ENCODE assay signal across 8 cellular contexts in genomic region chr15:56468271-56468912, GRCh38. TPM values are rescaled to one million over a fixed set of nuclear protein-coding genes. Genes with fewer than 3 reads are reported as not detected.
DNase-seq lines count a peak whose midpoint lies in the region; ATAC-seq and TF ChIP-seq lines count a peak whose summit lies in the region.

No MANE protein-coding gene starts in this region.

- H3K4me3 Mint-ChIP-seq in dendritic cell treated with granulocyte-macrophage colony-stimulating factor and Interleukin-4, amounts not matched to agents 40 ng/mL and 50 ng/mL, for 4 days = peak overlapping the region; percentile 68
- H3K4me3 Mint-ChIP-seq in stimulated activated effector memory CD8-positive, alpha-beta T cell treated with anti-CD3 and anti-CD28 coated beads, Interleukin-12 subunit alpha, Interleukin-12 subunit beta, amount 100 ng/mL, for 72 hours = peak overlapping the region; percentile 23

- no peaks in the 10 kb centered on the region for H3K9me3 ChIP-seq in DOHH2 (ENCODE audit: control insufficient read depth, insufficient read depth, low read length)

- H3K4me2 ChIP-seq in DOHH2 (ENCODE audit: low read length) = peak overlapping the region; percentile 80

- no peak overlapping the region for H3K27ac ChIP-seq in DOHH2 (ENCODE audit: low read depth, low read length)

- H3K36me3 Mint-ChIP-seq in dendritic cell treated with granulocyte-macrophage colony-stimulating factor and Interleukin-4, amounts not matched to agents 40 ng/mL and 50 ng/mL, for 4 days (ENCODE audit: low read depth) = peaks cover 6% of the 10 kb centered on the region
- H3K36me3 Mint-ChIP-seq in stimulated activated effector memory CD8-positive, alpha-beta T cell treated with anti-CD3 and anti-CD28 coated beads, Interleukin-12 subunit alpha, Interleukin-12 subunit beta, amount 100 ng/mL, for 72 hours = no peaks in the 10 kb centered on the region

- H3K27ac Mint-ChIP-seq in dendritic cell treated with granulocyte-macrophage colony-stimulating factor and Interleukin-4, amounts not matched to agents 40 ng/mL and 50 ng/mL, for 4 days = peak overlapping the region; percentile 70
- H3K27ac Mint-ChIP-seq in stimulated activated effector memory CD8-positive, alpha-beta T cell treated with anti-CD3 and anti-CD28 coated beads, Interleukin-12 subunit alpha, Interleukin-12 subunit beta, amount 100 ng/mL, for 72 hours = no peak overlapping the region

- H4K20me1 ChIP-seq in DOHH2 (ENCODE audit: control insufficient read depth, insufficient read depth, low read depth, low read length) = no peaks in the 10 kb centered on the region

- H3F3A ChIP-seq in DOHH2 (ENCODE audit: control insufficient read depth, insufficient read depth) = peaks cover 4% of the 10 kb centered on the region; the same call in 1 of the 2 replicates

- H3K9me3 Mint-ChIP-seq in dendritic cell treated with granulocyte-macrophage colony-stimulating factor and Interleukin-4, amounts not matched to agents 40 ng/mL and 50 ng/mL, for 4 days = no peaks in the 10 kb centered on the region
- no peaks in the 10 kb centered on the region for H3K9me3 Mint-ChIP-seq in stimulated activated effector memory CD8-positive, alpha-beta T cell treated with anti-CD3 and anti-CD28 coated beads, Interleukin-12 subunit alpha, Interleukin-12 subunit beta, amount 100 ng/mL, for 72 hours

- no peak for TF ChIP-seq CTCF in DOHH2 (IDR thresholded peaks at IDR 0.05; ENCODE audit: low read depth, low read length, poor library complexity, severe bottlenecking)

- no peaks in the 10 kb centered on the region for H3K36me3 ChIP-seq in DOHH2 (ENCODE audit: control insufficient read depth, low read length)

- H3K27me3 Mint-ChIP-seq in dendritic cell treated with granulocyte-macrophage colony-stimulating factor and Interleukin-4, amounts not matched to agents 40 ng/mL and 50 ng/mL, for 4 days = no peaks in the 10 kb centered on the region

- peak; percentile 44 for DNase-seq in M059J (ENCODE audit: low read depth)
- DNase-seq in stimulated activated effector memory CD8-positive, alpha-beta T cell treated with anti-CD3 and anti-CD28 coated beads, Interleukin-12 subunit alpha, Interleukin-12 subunit beta, amount 100 ng/mL, for 72 hours (ENCODE audit: low spot score in 2 of 2) = no peak
- DNase-seq in SK-N-DZ (ENCODE audit: low spot score) = no peak

- H3K27me3 ChIP-seq in DOHH2 (ENCODE audit: control insufficient read depth, low read length) = no peaks in the 10 kb centered on the region

- ATAC-seq in GM21515 (IDR thresholded peaks at IDR 0.05; ENCODE audit: unreplicated experiment) (peak; percentile 44), HG02870 (IDR thresholded peaks at IDR 0.05; ENCODE audit: unreplicated experiment) (no peak), GM18519 (IDR thresholded peaks at IDR 0.05; ENCODE audit: low FRiP score, unreplicated experiment) (no peak)
- peak; percentile 66 for ATAC-seq in stimulated activated effector memory CD8-positive, alpha-beta T cell treated with anti-CD3 and anti-CD28 coated beads, Interleukin-12 subunit alpha, Interleukin-12 subunit beta, amount 100 ng/mL, for 72 hours

- no peaks in the 10 kb centered on the region for H3K79me2 ChIP-seq in DOHH2 (ENCODE audit: control insufficient read depth, low read length)

- intact Hi-C loops in dendritic cell treated with granulocyte-macrophage colony-stimulating factor and Interleukin-4, amounts not matched to agents 40 ng/mL and 50 ng/mL, for 4 days (cut with micrococcal nuclease) = no loop called here

- H3K9me2 ChIP-seq in DOHH2 (replicated peaks; ENCODE audit: control insufficient read depth, low read length) = no peaks in the 10 kb centered on the region

- peaks cover 32% of the 10 kb centered on the region for H3K4me1 ChIP-seq in DOHH2 (ENCODE audit: control insufficient read depth, low read length)

- H3K4me1 Mint-ChIP-seq in dendritic cell treated with granulocyte-macrophage colony-stimulating factor and Interleukin-4, amounts not matched to agents 40 ng/mL and 50 ng/mL, for 4 days (ENCODE audit: low read depth) = peaks cover 27% of the 10 kb centered on the region
- H3K4me1 Mint-ChIP-seq in stimulated activated effector memory CD8-positive, alpha-beta T cell treated with anti-CD3 and anti-CD28 coated beads, Interleukin-12 subunit alpha, Interleukin-12 subunit beta, amount 100 ng/mL, for 72 hours = peaks cover 17% of the 10 kb centered on the region

- peak overlapping the region; percentile 64 for H3K4me3 ChIP-seq in DOHH2 (ENCODE audit: low read length)

RNA-seq across cellular contexts. Expression of gene MNS1, which starts 3.5 kb away (rescaled TPM):
- total RNA-seq in M059J (2014; rRNA removed; shearing (Covaris generic)) = 3.4 and 5.6 TPM in 2 replicates
- 3.8 and 4.5 TPM in 2 replicates for polyA plus RNA-seq in SK-N-DZ (2014; cell fraction: cytosol; rRNA removed)
- 3.0 and 4.5 TPM in 2 replicates for polyA plus RNA-seq in SK-N-DZ (2014; cell fraction: nucleus; rRNA removed)

Comparison
In these comparisons a context has a peak if more than half of its experiments do, and no peak if none do; other contexts are left out.
1. ATAC-seq: peak in GM21515 (single experiment) and stimulated activated effector memory CD8-positive, alpha-beta T cell treated with anti-CD3 and anti-CD28 coated beads, Interleukin-12 subunit alpha, Interleukin-12 subunit beta, amount 100 ng/mL, for 72 hours (single experiment); none in HG02870 (single experiment) and GM18519 (single experiment).